In genomic region chr5:101035425-101035824, GRCh38 we compare ENCODE assay signal across 7 cellular contexts.
"Had no signal": no experiment of that assay in that cellular context is flagged by ENCODE, and none has a peak within 500 bp of the region (broad histone marks: within the 10 kb centered on the region; RNA-seq: fewer than 3 reads in every experiment).

No MANE protein-coding gene starts in this region.

- FAIRE-seq: HTR-8/SVneo had no signal

- H3K9ac ChIP-seq: GM23248 had no signal

- H3K4me1 ChIP-seq: HAP-1 had no signal

- H2AFZ ChIP-seq: GM23248 had no signal

- H3K4me3 ChIP-seq: GM23248, HAP-1 had no signal

- H3K27ac ChIP-seq: GM23248 had no signal

- H3K9me3 ChIP-seq: HAP-1 had no signal

- DNase-seq: GM23248, GOT3, H7, KG1 had no signal

- H3K36me3 ChIP-seq: HAP-1 had no signal

- ATAC-seq: HCT116 had no signal
